In genomic region chr5:133049726-133050048, GRCh38 we compare ENCODE assay signal across 10 cellular contexts. TPM values are rescaled to one million over a fixed set of nuclear protein-coding genes. Genes with fewer than 3 reads are reported as not detected.
A peak's percentile ranks its signal among the peaks of the same experiment; 100 is the strongest.
DNase-seq lines count a peak whose midpoint lies in the region; ATAC-seq and TF ChIP-seq lines count a peak whose summit lies in the region.
"Had no signal": no experiment of that assay in that cellular context is flagged by ENCODE, and none has a peak within 500 bp of the region (broad histone marks: within the 10 kb centered on the region; RNA-seq: fewer than 3 reads in every experiment).

No MANE protein-coding gene starts in this region.

- H3K9me3 ChIP-seq in SK-N-MC (ENCODE audit: low read depth, low read length) (no peaks in the 10 kb centered on the region), left lung (no peaks in the 10 kb centered on the region)

- peaks cover 5% of the 10 kb centered on the region; the same call in 1 of the 2 replicates for H3K36me3 ChIP-seq in SK-N-MC (ENCODE audit: insufficient read depth, low read length)
- no peaks in the 10 kb centered on the region for H3K36me3 ChIP-seq in left lung

- H3K36me3 Mint-ChIP-seq in stimulated activated naive CD8-positive, alpha-beta T cell treated with anti-CD3 and anti-CD28 coated beads, Interleukin-15, Interleukin-2, amounts not matched to agents 100 ng/mL and 50 ng/mL, for 24 hours (ENCODE audit: low read depth) = peaks cover 17% of the 10 kb centered on the region

- H3K27ac Mint-ChIP-seq in stimulated activated naive CD8-positive, alpha-beta T cell treated with anti-CD3 and anti-CD28 coated beads, Interleukin-15, Interleukin-2, amounts not matched to agents 100 ng/mL and 50 ng/mL, for 24 hours = peak overlapping the region; percentile 76
- H3K27ac Mint-ChIP-seq in stimulated activated naive CD8-positive, alpha-beta T cell treated with anti-CD3 and anti-CD28 coated beads, Interleukin-15, amount 100 ng/mL, for 72 hours = no peak overlapping the region

- TF ChIP-seq CTCF in left lung (IDR thresholded peaks at IDR 0.05) = no peak

- H3K4me3 Mint-ChIP-seq in stimulated activated naive CD8-positive, alpha-beta T cell treated with anti-CD3 and anti-CD28 coated beads, Interleukin-15, Interleukin-2, amounts not matched to agents 100 ng/mL and 50 ng/mL, for 24 hours = no peak overlapping the region
- no peak overlapping the region for H3K4me3 Mint-ChIP-seq in stimulated activated naive CD8-positive, alpha-beta T cell treated with anti-CD3 and anti-CD28 coated beads, Interleukin-15, amount 100 ng/mL, for 72 hours

- peak overlapping the region; percentile 82 for H3K27ac ChIP-seq in SK-N-MC
- peak overlapping the region in 1 of 2 donors; percentile 75 for H3K27ac ChIP-seq in left lung

- H3K9me3 Mint-ChIP-seq in stimulated activated naive CD8-positive, alpha-beta T cell treated with anti-CD3 and anti-CD28 coated beads, Interleukin-15, Interleukin-2, amounts not matched to agents 100 ng/mL and 50 ng/mL, for 24 hours = no peaks in the 10 kb centered on the region
- no peaks in the 10 kb centered on the region for H3K9me3 Mint-ChIP-seq in stimulated activated naive CD8-positive, alpha-beta T cell treated with anti-CD3 and anti-CD28 coated beads, Interleukin-15, amount 100 ng/mL, for 72 hours

- H3K4me3 ChIP-seq in SK-N-MC (peak overlapping the region; percentile 62), left lung (no peak overlapping the region)

- peaks cover 24 to 29% of the 10 kb centered on the region in 2 donors for H3K4me1 ChIP-seq in left lung

- intact Hi-C loops in left lung (cut with DNase I) = no loop called here

- DNase-seq in stimulated activated naive CD8-positive, alpha-beta T cell treated with anti-CD3 and anti-CD28 coated beads, Interleukin-15, amount 100 ng/mL, for 72 hours = no peak
- DNase-seq in SK-N-MC (ENCODE audit: low read depth, low spot score) (no peak), left lobe of liver (ENCODE audit: low spot score) (no peak), left lung (no peak)
- DNase-seq in activated CD4-positive, alpha-beta T cell treated with anti-CD3 and anti-CD28 coated beads for 48 hours = no peak
- DNase-seq: foreskin keratinocyte; stimulated activated naive CD4-positive, alpha-beta T cell treated with Interleukin-2 at 50 U/mL for 16 hours had no signal

- no peaks in the 10 kb centered on the region for H3K27me3 Mint-ChIP-seq in stimulated activated naive CD8-positive, alpha-beta T cell treated with anti-CD3 and anti-CD28 coated beads, Interleukin-15, Interleukin-2, amounts not matched to agents 100 ng/mL and 50 ng/mL, for 24 hours
- H3K27me3 Mint-ChIP-seq in stimulated activated naive CD8-positive, alpha-beta T cell treated with anti-CD3 and anti-CD28 coated beads, Interleukin-15, amount 100 ng/mL, for 72 hours = no peaks in the 10 kb centered on the region

- peak overlapping the region; percentile 62 for H3K9ac ChIP-seq in SK-N-MC (ENCODE audit: insufficient read length)

- H3K27me3 ChIP-seq in left lung = no peaks in the 10 kb centered on the region
- H3K27me3 ChIP-seq: foreskin keratinocyte had no signal

- ATAC-seq in stimulated activated naive CD8-positive, alpha-beta T cell treated with anti-CD3 and anti-CD28 coated beads, Interleukin-15, amount 100 ng/mL, for 72 hours = no peak
- ATAC-seq in left lobe of liver (peak; percentile 47), HG03571 (IDR thresholded peaks at IDR 0.05; ENCODE audit: unreplicated experiment) (no peak), left lung (no peak), HG03196 (IDR thresholded peaks at IDR 0.05; ENCODE audit: unreplicated experiment) (no peak)
- ATAC-seq: foreskin keratinocyte had no signal

- H3K4me1 Mint-ChIP-seq in stimulated activated naive CD8-positive, alpha-beta T cell treated with anti-CD3 and anti-CD28 coated beads, Interleukin-15, Interleukin-2, amounts not matched to agents 100 ng/mL and 50 ng/mL, for 24 hours (ENCODE audit: low read depth) = peaks cover 41% of the 10 kb centered on the region
- H3K4me1 Mint-ChIP-seq in stimulated activated naive CD8-positive, alpha-beta T cell treated with anti-CD3 and anti-CD28 coated beads, Interleukin-15, amount 100 ng/mL, for 72 hours = peaks cover 57% of the 10 kb centered on the region

RNA-seq across cellular contexts. Expression of gene HSPA4, which starts 2.1 kb away (rescaled TPM):
- 30.8 TPM for total RNA-seq in left lobe of liver
- total RNA-seq in left lung = 10 to 100 TPM; 85.5 to 90.7 TPM

RNA-seq across cellular contexts. Expression of gene ZCCHC10, which starts 23.3 kb away (rescaled TPM):
- 8.3 TPM for total RNA-seq in left lobe of liver
- total RNA-seq in left lung = 10 to 100 TPM; 20.7 to 22.1 TPM
